Comparison of ENCODE assay signal across 20 cellular contexts in genomic region chr4:3834186-3834920, GRCh38.
"Had no signal": no experiment of that assay in that cellular context is flagged by ENCODE, and none has a peak within 500 bp of the region (broad histone marks: within the 10 kb centered on the region; RNA-seq: fewer than 3 reads in every experiment).

No MANE protein-coding gene starts in this region.

- H3K9me3 Mint-ChIP-seq: activated T-helper 2 cell treated with anti-CD3 and anti-CD28 coated beads, Interferon-gamma antibody, Interleukin-2, Interleukin-4, amounts not matched to agents 10 μg/mL and 5 μg/mL and 100 μg/mL, durations not matched to agents 14 hours and 24 hours and 36 hours; central memory CD8-positive, alpha-beta T cell; immature natural killer cell; natural killer cell treated with Interleukin-12 subunit alpha and Interleukin-12 subunit beta and Interleukin-15 and Interleukin-18, amount 100 ng/mL, for 72 hours had no signal

- H3K4me1 Mint-ChIP-seq: activated naive CD4-positive, alpha-beta T cell treated with anti-CD3 and anti-CD28 coated beads, Interleukin-2, amount 10 ng/mL, durations not matched to agents 7 days and 5 days; immature natural killer cell; stimulated activated memory B cell treated with anti-CD40 and anti-IgM and Interleukin-4, amounts not matched to agents 10 μg/mL and 1 μg/mL and 100 μg/mL, for 72 hours had no signal

- H3K4me3 ChIP-seq: adrenal gland, psoas muscle, right lobe of liver, spleen, tibial artery, vagina had no signal

- H3K27ac Mint-ChIP-seq: activated naive CD4-positive, alpha-beta T cell treated with anti-CD3 and anti-CD28 coated beads, Interleukin-2, amount 10 ng/mL, durations not matched to agents 7 days and 5 days; activated T-helper 2 cell treated with anti-CD3 and anti-CD28 coated beads, Interferon-gamma antibody, Interleukin-2, Interleukin-4, amounts not matched to agents 10 μg/mL and 5 μg/mL and 100 μg/mL, durations not matched to agents 14 hours and 24 hours and 36 hours; immature natural killer cell; natural killer cell treated with Interleukin-12 subunit alpha and Interleukin-12 subunit beta and Interleukin-15 and Interleukin-18, amount 100 ng/mL, for 72 hours; stimulated activated memory B cell treated with anti-CD40 and anti-IgM and Interleukin-4, amounts not matched to agents 10 μg/mL and 1 μg/mL and 100 μg/mL, for 72 hours had no signal

- H3K9me3 ChIP-seq: adrenal gland, psoas muscle, right lobe of liver, tibial artery, vagina had no signal

- DNase-seq: activated CD4-positive, alpha-beta T cell treated with anti-CD3 and anti-CD28 coated beads, Interleukin-2, amount 50 U/mL, for 1 hour; activated naive CD4-positive, alpha-beta T cell treated with anti-CD3 and anti-CD28 coated beads, Interleukin-2, amount 10 ng/mL, durations not matched to agents 7 days and 5 days; activated T-cell treated with anti-CD3 and anti-CD28 coated beads for 4 hours; adrenal gland; effector memory CD4-positive, alpha-beta T cell; hypothalamus; immature natural killer cell; left cardiac atrium; psoas muscle; spleen; stimulated activated CD4-positive, alpha-beta T cell treated with anti-CD3 and anti-CD28 coated beads, Interleukin-1b, Interleukin-23, amount 100 ng/mL, for 48 hours; T1000; tibial artery had no signal

- ATAC-seq: left cardiac atrium; natural killer cell treated with Interleukin-12 subunit alpha and Interleukin-12 subunit beta and Interleukin-15 and Interleukin-18, amount 100 ng/mL, for 72 hours; psoas muscle; right lobe of liver; stimulated activated memory B cell treated with anti-CD40 and anti-IgM and Interleukin-4, amounts not matched to agents 10 μg/mL and 1 μg/mL and 100 μg/mL, for 72 hours had no signal

- H3K4me3 Mint-ChIP-seq: activated naive CD4-positive, alpha-beta T cell treated with anti-CD3 and anti-CD28 coated beads, Interleukin-2, amount 10 ng/mL, durations not matched to agents 7 days and 5 days; central memory CD8-positive, alpha-beta T cell; immature natural killer cell; natural killer cell treated with Interleukin-12 subunit alpha and Interleukin-12 subunit beta and Interleukin-15 and Interleukin-18, amount 100 ng/mL, for 72 hours; stimulated activated memory B cell treated with anti-CD40 and anti-IgM and Interleukin-4, amounts not matched to agents 10 μg/mL and 1 μg/mL and 100 μg/mL, for 72 hours had no signal

- H3K36me3 ChIP-seq: adrenal gland, right lobe of liver, spleen, tibial artery, vagina had no signal

- H3K36me3 Mint-ChIP-seq: activated naive CD4-positive, alpha-beta T cell treated with anti-CD3 and anti-CD28 coated beads, Interleukin-2, amount 10 ng/mL, durations not matched to agents 7 days and 5 days; immature natural killer cell; natural killer cell treated with Interleukin-12 subunit alpha and Interleukin-12 subunit beta and Interleukin-15 and Interleukin-18, amount 100 ng/mL, for 72 hours; stimulated activated memory B cell treated with anti-CD40 and anti-IgM and Interleukin-4, amounts not matched to agents 10 μg/mL and 1 μg/mL and 100 μg/mL, for 72 hours had no signal

- H3K27me3 ChIP-seq: adrenal gland, right lobe of liver had no signal

- H3K4me1 ChIP-seq: psoas muscle, right lobe of liver, tibial artery, vagina had no signal

- H3K27ac ChIP-seq: adrenal gland, psoas muscle, right lobe of liver, spleen, tibial artery, vagina, VCaP had no signal
